Comparison of ENCODE assay signal across 35 cellular contexts in genomic region chr2:147156970-147157369, GRCh38.
"Had no signal": no experiment of that assay in that cellular context is flagged by ENCODE, and none has a peak within 500 bp of the region (broad histone marks: within the 10 kb centered on the region; RNA-seq: fewer than 3 reads in every experiment).

No MANE protein-coding gene starts in this region.

- H3K9me3 ChIP-seq: MG63 had no signal

- H3K27me3 ChIP-seq: MG63 had no signal

- H3K4me3 ChIP-seq: MG63 had no signal

- DNase-seq: Karpas-422, Kasumi-1, MG63, MM.1S, MV-4-11, NCI-H1048, NCI-H1092, NCI-H1092 treated with DMSO at 0.1 percent for 48 hours, NCI-H1105, NCI-H1105 treated with DMSO at 0.1 percent for 48 hours, NCI-H1417, NCI-H1417 treated with DMSO at 0.1 percent for 48 hours, NCI-H1436, NCI-H1436 treated with DMSO at 0.1 percent for 48 hours, NCI-H146, NCI-H1694, NCI-H1694 treated with DMSO at 0.1 percent for 48 hours, NCI-H187, NCI-H187 treated with DMSO at 0.1 percent for 48 hours, NCI-H1930, NCI-H2029, NCI-H2029 treated with DMSO at 0.1 percent for 48 hours, NCI-H2081, NCI-H2081 treated with DMSO at 0.1 percent for 48 hours, NCI-H2107, NCI-H2171, NCI-H2171 treated with DMSO at 0.1 percent for 48 hours, NCI-H2227 treated with DMSO at 0.1 percent for 48 hours, NCI-H226, NCI-H345, NCI-H446, NCI-H446 treated with DMSO at 0.1 percent for 48 hours, NCI-H510A, NCI-H510A treated with DMSO at 0.1 percent for 48 hours, NCI-H524 had no signal

- H3K36me3 ChIP-seq: MG63 had no signal
